Comparison of ENCODE assay signal across 1 cellular context in the genomic region with DNA sequence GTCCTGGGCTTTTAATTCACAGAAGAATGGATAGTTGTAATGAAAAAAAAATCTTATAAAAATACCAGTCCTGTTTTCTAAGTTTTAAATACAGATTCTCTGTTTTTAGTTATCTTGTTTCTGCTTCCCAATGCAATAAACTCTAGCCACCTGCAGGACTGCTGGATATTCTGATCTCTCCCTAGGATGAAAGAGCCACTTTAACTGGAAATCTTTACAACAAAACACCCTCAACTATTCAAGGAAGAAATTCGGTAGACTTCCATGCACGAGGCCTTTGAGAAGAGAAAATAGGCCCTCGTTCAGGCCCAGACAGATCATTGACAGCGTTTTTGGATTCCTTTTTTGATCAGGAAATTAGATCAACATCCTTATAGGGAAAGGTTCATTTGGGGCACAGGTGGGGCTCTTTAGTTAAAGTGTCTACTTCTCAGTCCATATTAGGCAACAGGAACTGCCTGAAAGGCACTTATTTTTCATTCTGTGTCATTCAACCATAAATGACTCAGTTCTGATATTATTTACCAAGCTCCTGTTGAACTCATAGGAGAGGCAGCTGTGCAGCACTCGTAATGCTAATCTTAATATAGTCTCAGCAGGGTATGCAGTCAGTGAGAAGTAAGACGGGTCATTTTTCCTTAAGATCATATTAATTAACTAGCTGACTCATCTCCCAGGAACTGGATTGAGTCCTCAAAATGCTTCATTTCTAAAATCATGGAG.
TF ChIP-seq lines count a peak whose summit lies in the region.

No MANE protein-coding gene starts in this region.

TF ChIP-seq in HEK293, 187 proteins besides CTCF, POLR2A, EP300 and RAD21 (continued from another document):
- TF ChIP-seq, protein P1, sequence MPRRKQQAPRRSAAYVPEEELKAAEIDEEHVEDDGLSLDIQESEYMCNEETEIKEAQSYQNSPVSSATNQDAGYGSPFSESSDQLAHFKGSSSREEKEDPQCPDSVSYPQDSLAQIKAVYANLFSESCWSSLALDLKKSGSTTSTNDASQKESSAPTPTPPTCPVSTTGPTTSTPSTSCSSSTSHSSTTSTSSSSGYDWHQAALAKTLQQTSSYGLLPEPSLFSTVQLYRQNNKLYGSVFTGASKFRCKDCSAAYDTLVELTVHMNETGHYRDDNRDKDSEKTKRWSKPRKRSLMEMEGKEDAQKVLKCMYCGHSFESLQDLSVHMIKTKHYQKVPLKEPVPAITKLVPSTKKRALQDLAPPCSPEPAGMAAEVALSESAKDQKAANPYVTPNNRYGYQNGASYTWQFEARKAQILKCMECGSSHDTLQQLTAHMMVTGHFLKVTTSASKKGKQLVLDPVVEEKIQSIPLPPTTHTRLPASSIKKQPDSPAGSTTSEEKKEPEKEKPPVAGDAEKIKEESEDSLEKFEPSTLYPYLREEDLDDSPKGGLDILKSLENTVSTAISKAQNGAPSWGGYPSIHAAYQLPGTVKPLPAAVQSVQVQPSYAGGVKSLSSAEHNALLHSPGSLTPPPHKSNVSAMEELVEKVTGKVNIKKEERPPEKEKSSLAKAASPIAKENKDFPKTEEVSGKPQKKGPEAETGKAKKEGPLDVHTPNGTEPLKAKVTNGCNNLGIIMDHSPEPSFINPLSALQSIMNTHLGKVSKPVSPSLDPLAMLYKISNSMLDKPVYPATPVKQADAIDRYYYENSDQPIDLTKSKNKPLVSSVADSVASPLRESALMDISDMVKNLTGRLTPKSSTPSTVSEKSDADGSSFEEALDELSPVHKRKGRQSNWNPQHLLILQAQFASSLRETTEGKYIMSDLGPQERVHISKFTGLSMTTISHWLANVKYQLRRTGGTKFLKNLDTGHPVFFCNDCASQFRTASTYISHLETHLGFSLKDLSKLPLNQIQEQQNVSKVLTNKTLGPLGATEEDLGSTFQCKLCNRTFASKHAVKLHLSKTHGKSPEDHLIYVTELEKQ (tag by site-specific recombination; IDR thresholded peaks at IDR 0.05; ENCODE audit: borderline replicate concordance), result peak; percentile 89
- TF ChIP-seq REPIN1 (tag by site-specific recombination; IDR thresholded peaks at IDR 0.05; ENCODE audit: low read depth), result no peak
- TF ChIP-seq BCL11A (tag by site-specific recombination; IDR thresholded peaks at IDR 0.05; ENCODE audit: low read depth), result peak; percentile 92
- TF ChIP-seq, protein P2, sequence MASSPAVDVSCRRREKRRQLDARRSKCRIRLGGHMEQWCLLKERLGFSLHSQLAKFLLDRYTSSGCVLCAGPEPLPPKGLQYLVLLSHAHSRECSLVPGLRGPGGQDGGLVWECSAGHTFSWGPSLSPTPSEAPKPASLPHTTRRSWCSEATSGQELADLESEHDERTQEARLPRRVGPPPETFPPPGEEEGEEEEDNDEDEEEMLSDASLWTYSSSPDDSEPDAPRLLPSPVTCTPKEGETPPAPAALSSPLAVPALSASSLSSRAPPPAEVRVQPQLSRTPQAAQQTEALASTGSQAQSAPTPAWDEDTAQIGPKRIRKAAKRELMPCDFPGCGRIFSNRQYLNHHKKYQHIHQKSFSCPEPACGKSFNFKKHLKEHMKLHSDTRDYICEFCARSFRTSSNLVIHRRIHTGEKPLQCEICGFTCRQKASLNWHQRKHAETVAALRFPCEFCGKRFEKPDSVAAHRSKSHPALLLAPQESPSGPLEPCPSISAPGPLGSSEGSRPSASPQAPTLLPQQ (tag by site-specific recombination; IDR thresholded peaks at IDR 0.05), result no peak
- TF ChIP-seq ZNF654 (tag by site-specific recombination; IDR thresholded peaks at IDR 0.05; ENCODE audit: low read depth), result no peak
